Comparison of ENCODE assay signal across 1 cellular context in the genomic region with DNA sequence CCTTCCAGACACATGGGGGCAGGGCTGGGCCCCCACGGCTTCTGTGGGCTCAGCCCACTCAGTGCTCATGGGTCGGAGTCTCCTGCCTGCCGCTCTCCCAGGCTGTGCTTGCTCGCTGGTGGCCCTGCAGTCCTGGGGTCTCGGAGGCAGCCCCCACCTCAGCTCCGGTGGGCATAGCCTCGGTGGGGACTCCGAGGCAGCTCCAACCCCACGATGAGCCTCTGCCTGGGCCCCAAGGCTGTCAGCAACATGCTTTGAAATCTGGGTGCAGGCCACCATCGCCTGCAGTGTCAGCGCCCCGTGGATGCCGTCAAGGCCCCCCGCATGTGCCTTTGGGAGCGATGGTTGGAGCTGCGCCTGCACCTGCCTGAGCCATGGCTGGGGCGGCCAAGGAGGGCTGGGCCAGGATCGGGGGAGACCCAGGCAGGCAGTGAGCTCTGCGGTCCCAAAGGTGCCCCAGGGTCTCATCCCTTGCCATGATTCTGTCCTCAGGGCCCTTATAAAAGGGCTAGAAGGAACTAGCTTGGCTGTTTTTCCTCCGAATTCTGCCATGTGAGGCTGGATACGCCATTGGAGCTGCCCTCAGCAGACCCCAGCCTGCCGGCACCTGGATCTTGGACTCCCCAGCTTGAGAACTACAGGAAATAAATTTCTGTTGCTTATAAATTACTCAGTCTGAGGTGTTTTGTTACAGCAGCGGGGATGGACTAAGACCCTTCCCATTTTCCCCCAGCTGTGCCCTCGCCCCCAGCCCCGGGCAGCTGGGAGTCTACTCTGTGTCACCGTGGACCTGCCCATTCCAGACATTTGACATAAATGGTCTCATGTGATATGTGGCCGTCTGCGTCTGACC.
TF ChIP-seq lines count a peak whose summit lies in the region.

No MANE protein-coding gene starts in this region.

TF ChIP-seq in IMR-90, 13 proteins besides CTCF, POLR2A, EP300 and RAD21:
- no peak for TF ChIP-seq MXI1 (IDR thresholded peaks at IDR 0.05; ENCODE audit: borderline replicate concordance, low read depth, low read length)
- TF ChIP-seq, protein P1, sequence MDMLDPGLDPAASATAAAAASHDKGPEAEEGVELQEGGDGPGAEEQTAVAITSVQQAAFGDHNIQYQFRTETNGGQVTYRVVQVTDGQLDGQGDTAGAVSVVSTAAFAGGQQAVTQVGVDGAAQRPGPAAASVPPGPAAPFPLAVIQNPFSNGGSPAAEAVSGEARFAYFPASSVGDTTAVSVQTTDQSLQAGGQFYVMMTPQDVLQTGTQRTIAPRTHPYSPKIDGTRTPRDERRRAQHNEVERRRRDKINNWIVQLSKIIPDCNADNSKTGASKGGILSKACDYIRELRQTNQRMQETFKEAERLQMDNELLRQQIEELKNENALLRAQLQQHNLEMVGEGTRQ (IDR thresholded peaks at IDR 0.05; ENCODE audit: low read depth, low read length), result no peak
- no peak for TF ChIP-seq CEBPB (IDR thresholded peaks at IDR 0.05; ENCODE audit: low read depth, low read length)
- no peak for TF ChIP-seq CHD1 (IDR thresholded peaks at IDR 0.05; ENCODE audit: low read depth, low read length)
- TF ChIP-seq SMC3 (IDR thresholded peaks at IDR 0.05; ENCODE audit: low read depth, low read length), result no peak
- TF ChIP-seq MAFK (IDR thresholded peaks at IDR 0.05; ENCODE audit: low read depth, low read length), result no peak
- no peak for TF ChIP-seq RCOR1 (IDR thresholded peaks at IDR 0.05; ENCODE audit: insufficient replicate concordance, low read length)
- no peak for TF ChIP-seq NFE2L2 (IDR thresholded peaks at IDR 0.05; ENCODE audit: low read depth, low read length)
- TF ChIP-seq BHLHE40 (IDR thresholded peaks at IDR 0.05; ENCODE audit: low read depth, low read length), result no peak
TF ChIP-seq in IMR-90: peak in this region for 0.
